In genomic region chr2:189412330-189412953, GRCh38 we compare ENCODE assay signal across 8 cellular contexts. TPM values are rescaled to one million over a fixed set of nuclear protein-coding genes. Genes with fewer than 3 reads are reported as not detected.
DNase-seq lines count a peak whose midpoint lies in the region; ATAC-seq and TF ChIP-seq lines count a peak whose summit lies in the region.

No MANE protein-coding gene starts in this region.

- no peaks in the 10 kb centered on the region for H3K9me3 ChIP-seq in lower lobe of right lung

- no peak overlapping the region for H3K4me3 ChIP-seq in lower lobe of right lung

- peak overlapping the region; percentile 8 for H3K27ac ChIP-seq in lower lobe of right lung

- no peaks in the 10 kb centered on the region for H3K36me3 ChIP-seq in lower lobe of right lung

- no peaks in the 10 kb centered on the region for H3K4me1 ChIP-seq in lower lobe of right lung

- ATAC-seq in GM21529 (IDR thresholded peaks at IDR 0.05; ENCODE audit: unreplicated experiment), result peak; percentile 80
- ATAC-seq in lower lobe of right lung, result peak; percentile 62 to 76

- H3K27me3 ChIP-seq in lower lobe of right lung (ENCODE audit: low read depth), result no peaks in the 10 kb centered on the region

- peak; percentile 76 for TF ChIP-seq CTCF in lower lobe of right lung (IDR thresholded peaks at IDR 0.05)

- DNase-seq in NCI-H187 treated with DMSO at 0.1 percent for 48 hours (lab: John Stamatoyannopoulos, UW) (peak; percentile 0), NCI-H187 (lab: John Stamatoyannopoulos, UW) (no peak), Kasumi-1 (lab: John Stamatoyannopoulos, UW) (peak; percentile 64 to 82), SKM-1 (lab: John Stamatoyannopoulos, UW; ENCODE audit: unreplicated experiment) (peak; percentile 18), cerebellar cortex (ENCODE audit: low spot score) (peak; percentile 58), lower lobe of right lung (no peak)
- peak; percentile 4 for DNase-seq in stimulated activated CD8-positive, alpha-beta memory T cell treated with anti-CD3 and anti-CD28 coated beads, Interleukin-4, amount 100 ng/mL, for 24 hours (ENCODE audit: low read depth)

- intact Hi-C loops in lower lobe of right lung (cut with DNase I), result no loop called here

RNA-seq across cellular contexts. Expression of gene WDR75, which starts 28.8 kb away (rescaled TPM):
- 21.1 TPM for total RNA-seq in lower lobe of right lung

Comparison
In these comparisons a context has a peak if more than half of its experiments do, and no peak if none do; other contexts are left out.
1. DNase-seq: peak in NCI-H187 treated with DMSO at 0.1 percent for 48 hours (single experiment), Kasumi-1 (2 of 2), SKM-1 (single experiment), cerebellar cortex (single experiment) and stimulated activated CD8-positive, alpha-beta memory T cell treated with anti-CD3 and anti-CD28 coated beads, Interleukin-4, amount 100 ng/mL, for 24 hours (single experiment); none in NCI-H187 (0 of 2) and lower lobe of right lung (single experiment).